Comparison of ENCODE assay signal across 22 cellular contexts in genomic region chr3:37519236-37519635, GRCh38.
"Had no signal": no experiment of that assay in that cellular context is flagged by ENCODE, and none has a peak within 500 bp of the region (broad histone marks: within the 10 kb centered on the region; RNA-seq: fewer than 3 reads in every experiment).

No MANE protein-coding gene starts in this region.

- H3K4me3 ChIP-seq: colonic mucosa, coronary artery, dorsolateral prefrontal cortex, esophagus muscularis mucosa, esophagus squamous epithelium, gastrocnemius medialis, gastroesophageal sphincter, heart left ventricle, heart right ventricle had no signal

- H3K4me1 ChIP-seq: colonic mucosa, esophagus squamous epithelium, foreskin keratinocyte had no signal

- ATAC-seq: effector memory CD8-positive, alpha-beta T cell; esophagus mucosa; foreskin keratinocyte; gastroesophageal sphincter had no signal

- DNase-seq: colonic mucosa; cortex of kidney; dermis blood vessel endothelial cell; dorsolateral prefrontal cortex; effector CD4-positive, alpha-beta T cell; effector CD8-positive, alpha-beta T cell; effector memory CD4-positive, alpha-beta T cell; effector memory CD8-positive, alpha-beta T cell; endodermal cell; esophagus squamous epithelium; foreskin fibroblast; foreskin keratinocyte; foreskin melanocyte; glutamatergic neuron had no signal

- H3K36me3 ChIP-seq: colonic mucosa, gastrocnemius medialis had no signal

- H3K27ac ChIP-seq: colonic mucosa, epithelial cell of prostate, esophagus muscularis mucosa, esophagus squamous epithelium, foreskin keratinocyte, gastrocnemius medialis, gastroesophageal sphincter had no signal

- H3K27me3 ChIP-seq: colonic mucosa, dorsolateral prefrontal cortex, esophagus muscularis mucosa, esophagus squamous epithelium, gastrocnemius medialis, gastroesophageal sphincter, heart left ventricle, heart right ventricle had no signal

- H3K9me3 ChIP-seq: colonic mucosa, esophagus muscularis mucosa, esophagus squamous epithelium, gastrocnemius medialis, gastroesophageal sphincter, heart left ventricle, heart right ventricle had no signal
